ENCODE assay signal across 17 cellular contexts in genomic region chr14:30958555-30959407, GRCh38.
DNase-seq lines count a peak whose midpoint lies in the region; ATAC-seq and TF ChIP-seq lines count a peak whose summit lies in the region.
"Had no signal": no experiment of that assay in that cellular context is flagged by ENCODE, and none has a peak within 500 bp of the region (broad histone marks: within the 10 kb centered on the region; RNA-seq: fewer than 3 reads in every experiment).

No MANE protein-coding gene starts in this region.

- POLR2A ChIA-PET in MCF 10A (lab: Yijun Ruan, JAX) = interaction anchor here (2.1 kb wide), 1 partner anchor 10 kb away, joined by 7 read pairs; no protein-coding TSS in a partner anchor
- POLR2A ChIA-PET in activated B cell treated with CpG ODN at 0.5 μM for 24 hours (lab: Charles Lee) = interaction anchor here (1.6 kb wide), 1 partner anchor 67 kb away, joined by 5 read pairs; the partner anchor contains the start of gene STRN3

- CTCF ChIA-PET in MCF 10A (lab: Yijun Ruan, JAX) (interaction anchor here (1.1 kb wide), 1 partner anchor 142 kb away, joined by 5 read pairs; no protein-coding TSS in a partner anchor), activated B cell treated with CpG ODN at 0.5 μM for 24 hours (lab: Charles Lee) (no interaction called here)

- H3K4me1 ChIP-seq in breast epithelium (no peaks in the 10 kb centered on the region), adrenal gland (replicated peaks in 1 of 2) (peaks cover 0 to 9% of the 10 kb centered on the region in 2 donors)

- WGBS in adrenal gland, 4 donors = 92 to 97% (median 94%) methylated on average over 10 of the region's 10 CpGs

- ATAC-seq in HG02852 (IDR thresholded peaks at IDR 0.05; ENCODE audit: unreplicated experiment) = peak; percentile 55
- no peak for ATAC-seq in activated B cell treated with CpG ODN at 0.5 μM for 24 hours (ENCODE audit: low read depth)
- no peak for ATAC-seq in GM18870 (IDR thresholded peaks at IDR 0.05; ENCODE audit: unreplicated experiment)

- no TSS peak for BruUV-seq in MCF 10A (replicated peaks; lab: Mats Ljungman, UMichigan)

- peaks cover 18% of the 10 kb centered on the region for H3K4me1 Mint-ChIP-seq in MCF 10A (ENCODE audit: insufficient read depth, unreplicated experiment)
- peaks cover 43% of the 10 kb centered on the region for H3K4me1 Mint-ChIP-seq in activated B cell treated with CpG ODN at 0.5 μM for 24 hours

- no peaks in the 10 kb centered on the region for H3K9me3 Mint-ChIP-seq in MCF 10A (ENCODE audit: unreplicated experiment)
- H3K9me3 Mint-ChIP-seq in activated B cell treated with CpG ODN at 0.5 μM for 24 hours = no peaks in the 10 kb centered on the region
- H3K9me3 Mint-ChIP-seq: CD4-positive, alpha-beta T cell had no signal

- no peak for DNase-seq in MCF 10A (ENCODE audit: unreplicated experiment)
- no peak for DNase-seq in breast epithelium (ENCODE audit: low spot score in 2 of 2)
- no peak for DNase-seq in activated B cell treated with CpG ODN at 0.5 μM for 24 hours
- DNase-seq in hepatic stellate cell (ENCODE audit: low spot score) = no peak
- DNase-seq in adrenal gland = no peak
- no peak for DNase-seq in stimulated activated CD4-positive, alpha-beta T cell treated with anti-CD3 and anti-CD28 coated beads, Interleukin-4, amount 100 ng/mL, for 24 hours
- DNase-seq: activated CD4-positive, CD25-positive, alpha-beta regulatory T cell; activated naive CD4-positive, alpha-beta T cell treated with Interleukin-2 at 50 U/mL for 16 hours; brain microvascular endothelial cell; CD4-positive, alpha-beta T cell; dorsolateral prefrontal cortex; EL; NCI-H2081; NCI-H69 had no signal

- H3K9me3 ChIP-seq in breast epithelium (no peaks in the 10 kb centered on the region), adrenal gland (replicated peaks in 1 of 3) (no peaks in the 10 kb centered on the region)

- H3K36me3 ChIP-seq in breast epithelium (no peaks in the 10 kb centered on the region), adrenal gland (replicated peaks in 1 of 2) (no peaks in the 10 kb centered on the region)
- H3K36me3 ChIP-seq: brain microvascular endothelial cell had no signal

- H3K27ac Mint-ChIP-seq in MCF 10A (ENCODE audit: low read depth, unreplicated experiment) = peak overlapping the region; percentile 54
- H3K27ac Mint-ChIP-seq in activated B cell treated with CpG ODN at 0.5 μM for 24 hours = peak overlapping the region; percentile 37
- H3K27ac Mint-ChIP-seq: CD4-positive, alpha-beta T cell had no signal

- no peak overlapping the region for H3K4me3 Mint-ChIP-seq in MCF 10A (ENCODE audit: unreplicated experiment)
- no peak overlapping the region for H3K4me3 Mint-ChIP-seq in activated B cell treated with CpG ODN at 0.5 μM for 24 hours
- H3K4me3 Mint-ChIP-seq: CD4-positive, alpha-beta T cell had no signal

- H3K27ac ChIP-seq in breast epithelium (no peak overlapping the region), adrenal gland (no peak overlapping the region)
- H3K27ac ChIP-seq: brain microvascular endothelial cell, dorsolateral prefrontal cortex, parathyroid adenoma had no signal

- H3K36me3 Mint-ChIP-seq in MCF 10A (ENCODE audit: insufficient read depth, unreplicated experiment) (peaks cover 9% of the 10 kb centered on the region), activated B cell treated with CpG ODN at 0.5 μM for 24 hours (ENCODE audit: low read depth) (peaks cover 35% of the 10 kb centered on the region)

- TF ChIP-seq CTCF in MCF 10A (IDR thresholded peaks at IDR 0.05; ENCODE audit: unreplicated experiment) (no peak), breast epithelium (IDR thresholded peaks at IDR 0.05) (no peak), activated B cell treated with CpG ODN at 0.5 μM for 24 hours (IDR thresholded peaks at IDR 0.05) (no peak), adrenal gland (IDR thresholded peaks at IDR 0.05) (no peak)

- no peak overlapping the region for H3K4me3 ChIP-seq in breast epithelium
- no peak overlapping the region for H3K4me3 ChIP-seq in adrenal gland
- H3K4me3 ChIP-seq: dorsolateral prefrontal cortex had no signal

- intact Hi-C loops in MCF 10A (cut with micrococcal nuclease) = no loop called here
- intact Hi-C loops in breast epithelium (cut with DNase I; ENCODE audit: low total_unique reads) = no loop called here
- intact Hi-C loops in activated B cell treated with CpG ODN at 0.5 μM for 24 hours (cut with micrococcal nuclease) = no loop called here
- intact Hi-C loops in adrenal gland (cut with DNase I) = no loop called here

- no peaks in the 10 kb centered on the region for H3K27me3 ChIP-seq in breast epithelium
- H3K27me3 ChIP-seq in adrenal gland = no peaks in the 10 kb centered on the region
- H3K27me3 ChIP-seq: brain microvascular endothelial cell, dorsolateral prefrontal cortex had no signal

- H3K27me3 Mint-ChIP-seq in MCF 10A (ENCODE audit: insufficient read depth, unreplicated experiment) (no peaks in the 10 kb centered on the region), activated B cell treated with CpG ODN at 0.5 μM for 24 hours (no peaks in the 10 kb centered on the region)
- H3K27me3 Mint-ChIP-seq: CD4-positive, alpha-beta T cell had no signal

- no peak for TF ChIP-seq POLR2A in breast epithelium (IDR thresholded peaks at IDR 0.05)
- no peak for TF ChIP-seq POLR2A in adrenal gland (IDR thresholded peaks at IDR 0.05)
